In the genomic region with DNA sequence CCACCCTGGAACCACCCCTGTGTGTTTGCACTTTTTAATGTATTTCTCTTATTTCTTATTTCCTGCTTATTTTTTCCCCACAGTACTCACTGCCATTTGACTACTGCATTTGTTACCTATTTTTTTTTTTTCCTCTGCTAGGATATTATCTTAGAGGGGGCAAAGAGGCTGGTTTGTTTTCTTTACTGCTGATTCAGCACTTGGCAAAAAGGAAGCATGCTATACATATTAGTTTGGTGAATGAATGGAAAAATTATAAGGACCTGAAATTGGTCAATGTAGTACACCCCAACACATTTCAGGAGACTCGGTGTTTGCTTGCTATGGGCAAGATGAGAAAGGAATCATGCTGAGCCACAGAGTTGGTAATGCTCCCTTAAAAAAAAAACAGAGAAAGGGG, we compare ENCODE assay signal across 24 cellular contexts.
"Had no signal": no experiment of that assay in that cellular context is flagged by ENCODE, and none has a peak within 500 bp of the region (broad histone marks: within the 10 kb centered on the region; RNA-seq: fewer than 3 reads in every experiment).

No MANE protein-coding gene starts in this region.

- H3K36me3 ChIP-seq: esophagus muscularis mucosa, gastrocnemius medialis, heart right ventricle, left lung, lower lobe of right lung had no signal

- FAIRE-seq: colon, endothelial cell of umbilical vein, islet of Langerhans, keratinocyte had no signal

- H3K27me3 ChIP-seq: esophagus muscularis mucosa, gastrocnemius medialis, left lung had no signal

- H3K4me3 ChIP-seq: coronary artery, dorsolateral prefrontal cortex, esophagus muscularis mucosa, gastrocnemius medialis, heart right ventricle, left lung, lower lobe of right lung, mucosa of descending colon had no signal

- ATAC-seq: gastrocnemius medialis, heart right ventricle, left cardiac atrium, left lung, left ventricle myocardium superior, lower lobe of right lung, mucosa of descending colon had no signal

- H3K9me3 ChIP-seq: esophagus muscularis mucosa, gastrocnemius medialis, heart right ventricle, left lung, lower lobe of right lung, mucosa of descending colon had no signal

- DNase-seq: dermis blood vessel endothelial cell; dorsolateral prefrontal cortex; effector CD4-positive, alpha-beta T cell; effector memory CD4-positive, alpha-beta T cell; foreskin fibroblast; foreskin melanocyte; gastrocnemius medialis; glutamatergic neuron; head of caudate nucleus; heart right ventricle; hippocampal formation; left cardiac atrium; left lung; left ventricle myocardium superior; lower lobe of right lung; mesenchymal stem cell; mucosa of descending colon; naive B cell had no signal

- H3K4me1 ChIP-seq: esophagus muscularis mucosa, gastrocnemius medialis, heart right ventricle, left lung, lower lobe of right lung had no signal

- H3K27ac ChIP-seq: coronary artery, dorsolateral prefrontal cortex, esophagus muscularis mucosa, gastrocnemius medialis, heart right ventricle, left lung, lower lobe of right lung had no signal
